ENCODE assay signal across 2 cellular contexts in the genomic region with DNA sequence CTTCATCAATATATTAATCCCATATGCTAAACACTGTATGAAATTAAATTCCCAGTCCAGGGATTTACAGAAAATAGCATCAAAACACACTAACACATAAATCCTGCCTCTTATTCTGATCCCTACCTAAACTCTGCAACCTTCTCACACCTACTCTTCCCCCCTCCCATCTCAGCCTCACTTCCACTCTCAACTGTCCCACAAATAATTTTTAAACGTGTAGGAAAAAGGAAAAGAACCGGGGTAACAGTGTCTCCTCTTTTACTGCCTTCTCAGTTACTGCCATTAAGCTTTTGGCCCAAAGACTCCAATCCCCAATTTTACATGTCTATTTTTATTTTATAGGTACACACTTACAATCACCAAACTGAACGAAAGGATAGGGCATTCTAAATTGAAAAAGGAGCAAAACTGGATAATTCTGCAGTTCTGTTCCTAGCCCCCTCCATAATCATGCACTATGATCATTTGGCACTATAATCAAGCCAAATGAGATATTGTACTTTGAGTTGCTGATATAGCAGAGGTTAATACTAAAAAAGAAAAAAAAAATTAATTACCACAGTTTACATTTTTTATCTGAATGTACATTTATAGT.
TF ChIP-seq lines count a peak whose summit lies in the region.

No MANE protein-coding gene starts in this region.

TF ChIP-seq in GM12878, 131 proteins besides CTCF, POLR2A, EP300 and RAD21:
- peak; percentile 30; the same call in 1 of the 2 replicates for TF ChIP-seq POLR2AphosphoS5 (IDR thresholded peaks at IDR 0.05; ENCODE audit: low read length)
- TF ChIP-seq, protein P1, sequence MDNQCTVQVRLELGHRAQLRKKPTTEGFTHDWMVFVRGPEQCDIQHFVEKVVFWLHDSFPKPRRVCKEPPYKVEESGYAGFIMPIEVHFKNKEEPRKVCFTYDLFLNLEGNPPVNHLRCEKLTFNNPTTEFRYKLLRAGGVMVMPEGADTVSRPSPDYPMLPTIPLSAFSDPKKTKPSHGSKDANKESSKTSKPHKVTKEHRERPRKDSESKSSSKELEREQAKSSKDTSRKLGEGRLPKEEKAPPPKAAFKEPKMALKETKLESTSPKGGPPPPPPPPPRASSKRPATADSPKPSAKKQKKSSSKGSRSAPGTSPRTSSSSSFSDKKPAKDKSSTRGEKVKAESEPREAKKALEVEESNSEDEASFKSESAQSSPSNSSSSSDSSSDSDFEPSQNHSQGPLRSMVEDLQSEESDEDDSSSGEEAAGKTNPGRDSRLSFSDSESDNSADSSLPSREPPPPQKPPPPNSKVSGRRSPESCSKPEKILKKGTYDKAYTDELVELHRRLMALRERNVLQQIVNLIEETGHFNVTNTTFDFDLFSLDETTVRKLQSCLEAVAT (IDR thresholded peaks at IDR 0.05): peak; percentile 90
- no peak for TF ChIP-seq ZNF207 (IDR thresholded peaks at IDR 0.05; ENCODE audit: borderline replicate concordance)

TF ChIP-seq in HEK293T, 16 proteins besides CTCF, POLR2A, EP300 and RAD21:
- TF ChIP-seq LEF1 (IDR thresholded peaks at IDR 0.05; ENCODE audit: borderline replicate concordance) (no peak), ZNF384 (IDR thresholded peaks at IDR 0.05) (no peak), ELF4 (IDR thresholded peaks at IDR 0.05) (no peak), TARDBP (IDR thresholded peaks at IDR 0.05) (no peak), SP1 (IDR thresholded peaks at IDR 0.05) (no peak), FOXA1 (IDR thresholded peaks at IDR 0.05) (no peak), ARNT (IDR thresholded peaks at IDR 0.05) (no peak), HDGF (IDR thresholded peaks at IDR 0.05; ENCODE audit: borderline replicate concordance) (no peak), L3MBTL2 (conservative IDR thresholded peaks at IDR 0.05) (no peak), FOXK2 (IDR thresholded peaks at IDR 0.05) (no peak)
- TF ChIP-seq, protein P2, sequence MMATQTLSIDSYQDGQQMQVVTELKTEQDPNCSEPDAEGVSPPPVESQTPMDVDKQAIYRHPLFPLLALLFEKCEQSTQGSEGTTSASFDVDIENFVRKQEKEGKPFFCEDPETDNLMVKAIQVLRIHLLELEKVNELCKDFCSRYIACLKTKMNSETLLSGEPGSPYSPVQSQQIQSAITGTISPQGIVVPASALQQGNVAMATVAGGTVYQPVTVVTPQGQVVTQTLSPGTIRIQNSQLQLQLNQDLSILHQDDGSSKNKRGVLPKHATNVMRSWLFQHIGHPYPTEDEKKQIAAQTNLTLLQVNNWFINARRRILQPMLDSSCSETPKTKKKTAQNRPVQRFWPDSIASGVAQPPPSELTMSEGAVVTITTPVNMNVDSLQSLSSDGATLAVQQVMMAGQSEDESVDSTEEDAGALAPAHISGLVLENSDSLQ (IDR thresholded peaks at IDR 0.05): no peak
